In genomic region chr7:71133232-71133622, GRCh38 we compare ENCODE assay signal across 15 cellular contexts. TPM values are rescaled to one million over a fixed set of nuclear protein-coding genes. Genes with fewer than 3 reads are reported as not detected.
DNase-seq lines count a peak whose midpoint lies in the region; ATAC-seq and TF ChIP-seq lines count a peak whose summit lies in the region.
"Had no signal": no experiment of that assay in that cellular context is flagged by ENCODE, and none has a peak within 500 bp of the region (broad histone marks: within the 10 kb centered on the region; RNA-seq: fewer than 3 reads in every experiment).

No MANE protein-coding gene starts in this region.

- no peaks in the 10 kb centered on the region for H3K36me3 ChIP-seq in ES-I3 (ENCODE audit: insufficient read depth, low read length)
- H3K36me3 ChIP-seq in ascending aorta: no peaks in the 10 kb centered on the region
- no peaks in the 10 kb centered on the region for H3K36me3 ChIP-seq in psoas muscle (ENCODE audit: insufficient read depth in 1 of 2, low read depth in 1 of 2)

- no peaks in the 10 kb centered on the region for H3K9me3 ChIP-seq in ES-I3 (ENCODE audit: control insufficient read depth, insufficient read depth, low read length)
- no peaks in the 10 kb centered on the region for H3K9me3 ChIP-seq in ascending aorta
- H3K9me3 ChIP-seq in iPS-18c (ENCODE audit: control insufficient read depth, insufficient read depth, low read length): no peaks in the 10 kb centered on the region
- H3K9me3 ChIP-seq in psoas muscle: no peaks in the 10 kb centered on the region

- H3K9ac ChIP-seq in ES-I3 (ENCODE audit: low read depth, low read length): peak overlapping the region; percentile 94

- H3K4me3 ChIP-seq in ascending aorta (peak overlapping the region; percentile 77 to 81), iPS-18c (ENCODE audit: insufficient read depth, low read depth, low read length) (peak overlapping the region; percentile 91), psoas muscle (peak overlapping the region; percentile 68)
- H3K4me3 ChIP-seq: GM12878, K562 had no signal

- no peak for DNase-seq in ascending aorta (ENCODE audit: low spot score in 2 of 2)
- DNase-seq in psoas muscle: no peak
- DNase-seq in pons (ENCODE audit: low spot score): no peak
- no peak for DNase-seq in HPDE6-E6E7 (ENCODE audit: extremely low spot score)
- DNase-seq: cortex of kidney, NCI-H2029, occipital lobe had no signal

- H3K4me1 ChIP-seq in ES-I3 (ENCODE audit: insufficient read depth, low read length) (peaks cover 10% of the 10 kb centered on the region; the same call in 1 of the 2 replicates), ascending aorta (peaks cover 0 to 3% of the 10 kb centered on the region in 2 donors), psoas muscle (peaks cover 3% of the 10 kb centered on the region)

- ATAC-seq in psoas muscle: no peak
- no peak for ATAC-seq in HG03045 (IDR thresholded peaks at IDR 0.05; ENCODE audit: unreplicated experiment)
- no peak for ATAC-seq in HG03521 (IDR thresholded peaks at IDR 0.05; ENCODE audit: unreplicated experiment)
- ATAC-seq: GM12878, K562, left colon, SK-N-SH treated with all-trans-retinoic acid at 6 μM for 48 hours had no signal

- H3K27me3 ChIP-seq in ascending aorta (no peaks in the 10 kb centered on the region), psoas muscle (ENCODE audit: insufficient read depth in 3 of 3, low read length in 2 of 3) (peaks cover 0 to 46% (median 0%) of the 10 kb centered on the region in 3 donors)

- TF ChIP-seq CTCF in ascending aorta (IDR thresholded peaks at IDR 0.05): no peak
- no peak for TF ChIP-seq CTCF in psoas muscle (IDR thresholded peaks at IDR 0.05)

- WGBS in psoas muscle, 3 donors: 34 to 44% (median 42%) methylated on average over 17 of the region's 17 CpGs

- intact Hi-C loops in ascending aorta (cut with DNase I): loop anchor here (5.0 to 10.0 kb wide), 3 partner anchors 142 to 599 kb away; no protein-coding TSS in a partner anchor
- intact Hi-C loops in psoas muscle (cut with DNase I): loop anchor here in 1 of 2 donors (10.0 kb wide), 2 partner anchors 102 to 602 kb away; no protein-coding TSS in a partner anchor

- no peak overlapping the region for H3K27ac ChIP-seq in ascending aorta
- H3K27ac ChIP-seq in psoas muscle: no peak overlapping the region

RNA-seq across cellular contexts. Expression of gene GALNT17, which starts 1.3 kb away (rescaled TPM):
- total RNA-seq in ascending aorta (29.8 TPM), psoas muscle (1 to 10 TPM in 3 of 4 donors, under 1 TPM in 1; 0.46 to 3.5 (median 1.9) TPM)
- under 1 TPM; 0.17 to 0.65 (median 0.28) TPM for polyA plus RNA-seq in psoas muscle
- total RNA-seq: K562 had no signal
- polyA plus RNA-seq: K562 had no signal
